1 cellular context compared by ENCODE assay signal in the genomic region with DNA sequence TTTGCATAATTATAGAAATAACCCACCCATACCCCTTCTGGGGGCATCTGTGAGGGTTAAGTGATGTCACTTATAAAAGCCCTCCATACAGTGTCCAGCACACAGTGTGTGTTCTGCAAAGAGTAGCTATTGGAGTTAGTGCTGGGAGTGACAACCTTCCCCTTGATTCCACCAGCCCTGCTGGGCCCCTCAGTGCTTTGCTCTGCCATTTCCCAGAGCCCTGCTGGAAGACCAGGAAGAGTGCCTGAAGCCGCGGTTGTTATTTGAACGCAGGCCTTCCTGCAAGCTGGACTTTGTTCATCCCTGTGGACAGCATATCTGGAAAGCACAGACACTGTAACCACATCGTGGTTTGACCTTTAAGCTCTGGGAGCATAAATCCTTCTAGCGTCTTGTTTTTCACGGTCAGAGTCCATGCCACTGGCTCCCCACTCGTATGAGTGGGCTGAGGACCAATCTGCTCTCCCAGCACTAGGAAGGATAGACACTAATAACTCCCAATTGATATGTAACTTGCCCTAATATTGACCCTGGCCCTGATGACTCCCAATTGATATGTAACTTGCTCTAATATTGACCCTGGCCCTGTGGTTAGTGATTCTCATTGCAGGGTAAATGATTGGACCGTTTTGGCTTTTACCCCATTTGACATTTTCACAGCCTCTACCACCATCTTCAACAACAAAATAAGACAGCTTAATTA.
TF ChIP-seq lines count a peak whose summit lies in the region.

No MANE protein-coding gene starts in this region.

TF ChIP-seq in HepG2, 621 proteins besides CTCF, POLR2A, EP300 and RAD21 (continued from another document and continues in another):
- TF ChIP-seq, protein P1, sequence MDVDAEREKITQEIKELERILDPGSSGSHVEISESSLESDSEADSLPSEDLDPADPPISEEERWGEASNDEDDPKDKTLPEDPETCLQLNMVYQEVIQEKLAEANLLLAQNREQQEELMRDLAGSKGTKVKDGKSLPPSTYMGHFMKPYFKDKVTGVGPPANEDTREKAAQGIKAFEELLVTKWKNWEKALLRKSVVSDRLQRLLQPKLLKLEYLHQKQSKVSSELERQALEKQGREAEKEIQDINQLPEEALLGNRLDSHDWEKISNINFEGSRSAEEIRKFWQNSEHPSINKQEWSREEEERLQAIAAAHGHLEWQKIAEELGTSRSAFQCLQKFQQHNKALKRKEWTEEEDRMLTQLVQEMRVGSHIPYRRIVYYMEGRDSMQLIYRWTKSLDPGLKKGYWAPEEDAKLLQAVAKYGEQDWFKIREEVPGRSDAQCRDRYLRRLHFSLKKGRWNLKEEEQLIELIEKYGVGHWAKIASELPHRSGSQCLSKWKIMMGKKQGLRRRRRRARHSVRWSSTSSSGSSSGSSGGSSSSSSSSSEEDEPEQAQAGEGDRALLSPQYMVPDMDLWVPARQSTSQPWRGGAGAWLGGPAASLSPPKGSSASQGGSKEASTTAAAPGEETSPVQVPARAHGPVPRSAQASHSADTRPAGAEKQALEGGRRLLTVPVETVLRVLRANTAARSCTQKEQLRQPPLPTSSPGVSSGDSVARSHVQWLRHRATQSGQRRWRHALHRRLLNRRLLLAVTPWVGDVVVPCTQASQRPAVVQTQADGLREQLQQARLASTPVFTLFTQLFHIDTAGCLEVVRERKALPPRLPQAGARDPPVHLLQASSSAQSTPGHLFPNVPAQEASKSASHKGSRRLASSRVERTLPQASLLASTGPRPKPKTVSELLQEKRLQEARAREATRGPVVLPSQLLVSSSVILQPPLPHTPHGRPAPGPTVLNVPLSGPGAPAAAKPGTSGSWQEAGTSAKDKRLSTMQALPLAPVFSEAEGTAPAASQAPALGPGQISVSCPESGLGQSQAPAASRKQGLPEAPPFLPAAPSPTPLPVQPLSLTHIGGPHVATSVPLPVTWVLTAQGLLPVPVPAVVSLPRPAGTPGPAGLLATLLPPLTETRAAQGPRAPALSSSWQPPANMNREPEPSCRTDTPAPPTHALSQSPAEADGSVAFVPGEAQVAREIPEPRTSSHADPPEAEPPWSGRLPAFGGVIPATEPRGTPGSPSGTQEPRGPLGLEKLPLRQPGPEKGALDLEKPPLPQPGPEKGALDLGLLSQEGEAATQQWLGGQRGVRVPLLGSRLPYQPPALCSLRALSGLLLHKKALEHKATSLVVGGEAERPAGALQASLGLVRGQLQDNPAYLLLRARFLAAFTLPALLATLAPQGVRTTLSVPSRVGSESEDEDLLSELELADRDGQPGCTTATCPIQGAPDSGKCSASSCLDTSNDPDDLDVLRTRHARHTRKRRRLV (CRISPR knock-in tag; IDR thresholded peaks at IDR 0.05) = no peak
- TF ChIP-seq, protein P2, sequence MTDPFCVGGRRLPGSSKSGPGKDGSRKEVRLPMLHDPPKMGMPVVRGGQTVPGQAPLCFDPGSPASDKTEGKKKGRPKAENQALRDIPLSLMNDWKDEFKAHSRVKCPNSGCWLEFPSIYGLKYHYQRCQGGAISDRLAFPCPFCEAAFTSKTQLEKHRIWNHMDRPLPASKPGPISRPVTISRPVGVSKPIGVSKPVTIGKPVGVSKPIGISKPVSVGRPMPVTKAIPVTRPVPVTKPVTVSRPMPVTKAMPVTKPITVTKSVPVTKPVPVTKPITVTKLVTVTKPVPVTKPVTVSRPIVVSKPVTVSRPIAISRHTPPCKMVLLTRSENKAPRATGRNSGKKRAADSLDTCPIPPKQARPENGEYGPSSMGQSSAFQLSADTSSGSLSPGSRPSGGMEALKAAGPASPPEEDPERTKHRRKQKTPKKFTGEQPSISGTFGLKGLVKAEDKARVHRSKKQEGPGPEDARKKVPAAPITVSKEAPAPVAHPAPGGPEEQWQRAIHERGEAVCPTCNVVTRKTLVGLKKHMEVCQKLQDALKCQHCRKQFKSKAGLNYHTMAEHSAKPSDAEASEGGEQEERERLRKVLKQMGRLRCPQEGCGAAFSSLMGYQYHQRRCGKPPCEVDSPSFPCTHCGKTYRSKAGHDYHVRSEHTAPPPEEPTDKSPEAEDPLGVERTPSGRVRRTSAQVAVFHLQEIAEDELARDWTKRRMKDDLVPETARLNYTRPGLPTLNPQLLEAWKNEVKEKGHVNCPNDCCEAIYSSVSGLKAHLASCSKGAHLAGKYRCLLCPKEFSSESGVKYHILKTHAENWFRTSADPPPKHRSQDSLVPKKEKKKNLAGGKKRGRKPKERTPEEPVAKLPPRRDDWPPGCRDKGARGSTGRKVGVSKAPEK (CRISPR knock-in tag; IDR thresholded peaks at IDR 0.05; ENCODE audit: borderline replicate concordance) = no peak
- no peak; the same call in 1 of the 2 replicates for TF ChIP-seq ZFP90 (CRISPR knock-in tag; IDR thresholded peaks at IDR 0.05; ENCODE audit: borderline replicate concordance)
- TF ChIP-seq, protein P3, sequence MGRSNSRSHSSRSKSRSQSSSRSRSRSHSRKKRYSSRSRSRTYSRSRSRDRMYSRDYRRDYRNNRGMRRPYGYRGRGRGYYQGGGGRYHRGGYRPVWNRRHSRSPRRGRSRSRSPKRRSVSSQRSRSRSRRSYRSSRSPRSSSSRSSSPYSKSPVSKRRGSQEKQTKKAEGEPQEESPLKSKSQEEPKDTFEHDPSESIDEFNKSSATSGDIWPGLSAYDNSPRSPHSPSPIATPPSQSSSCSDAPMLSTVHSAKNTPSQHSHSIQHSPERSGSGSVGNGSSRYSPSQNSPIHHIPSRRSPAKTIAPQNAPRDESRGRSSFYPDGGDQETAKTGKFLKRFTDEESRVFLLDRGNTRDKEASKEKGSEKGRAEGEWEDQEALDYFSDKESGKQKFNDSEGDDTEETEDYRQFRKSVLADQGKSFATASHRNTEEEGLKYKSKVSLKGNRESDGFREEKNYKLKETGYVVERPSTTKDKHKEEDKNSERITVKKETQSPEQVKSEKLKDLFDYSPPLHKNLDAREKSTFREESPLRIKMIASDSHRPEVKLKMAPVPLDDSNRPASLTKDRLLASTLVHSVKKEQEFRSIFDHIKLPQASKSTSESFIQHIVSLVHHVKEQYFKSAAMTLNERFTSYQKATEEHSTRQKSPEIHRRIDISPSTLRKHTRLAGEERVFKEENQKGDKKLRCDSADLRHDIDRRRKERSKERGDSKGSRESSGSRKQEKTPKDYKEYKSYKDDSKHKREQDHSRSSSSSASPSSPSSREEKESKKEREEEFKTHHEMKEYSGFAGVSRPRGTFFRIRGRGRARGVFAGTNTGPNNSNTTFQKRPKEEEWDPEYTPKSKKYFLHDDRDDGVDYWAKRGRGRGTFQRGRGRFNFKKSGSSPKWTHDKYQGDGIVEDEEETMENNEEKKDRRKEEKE (IDR thresholded peaks at IDR 0.05) = no peak
- TF ChIP-seq PHF20 (CRISPR knock-in tag; IDR thresholded peaks at IDR 0.05) = peak; percentile 49; the same call in 1 of the 2 replicates
- TF ChIP-seq, protein P4, sequence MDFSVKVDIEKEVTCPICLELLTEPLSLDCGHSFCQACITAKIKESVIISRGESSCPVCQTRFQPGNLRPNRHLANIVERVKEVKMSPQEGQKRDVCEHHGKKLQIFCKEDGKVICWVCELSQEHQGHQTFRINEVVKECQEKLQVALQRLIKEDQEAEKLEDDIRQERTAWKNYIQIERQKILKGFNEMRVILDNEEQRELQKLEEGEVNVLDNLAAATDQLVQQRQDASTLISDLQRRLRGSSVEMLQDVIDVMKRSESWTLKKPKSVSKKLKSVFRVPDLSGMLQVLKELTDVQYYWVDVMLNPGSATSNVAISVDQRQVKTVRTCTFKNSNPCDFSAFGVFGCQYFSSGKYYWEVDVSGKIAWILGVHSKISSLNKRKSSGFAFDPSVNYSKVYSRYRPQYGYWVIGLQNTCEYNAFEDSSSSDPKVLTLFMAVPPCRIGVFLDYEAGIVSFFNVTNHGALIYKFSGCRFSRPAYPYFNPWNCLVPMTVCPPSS (IDR thresholded peaks at IDR 0.05) = no peak
- TF ChIP-seq ZMYM3 (CRISPR knock-in tag; IDR thresholded peaks at IDR 0.05) = peak; percentile 96
- TF ChIP-seq IKZF1 (IDR thresholded peaks at IDR 0.05) = no peak
- no peak for TF ChIP-seq MATR3 (CRISPR knock-in tag; IDR thresholded peaks at IDR 0.05)
- TF ChIP-seq ZNF382 (CRISPR knock-in tag; IDR thresholded peaks at IDR 0.05; ENCODE audit: borderline replicate concordance) = no peak
- TF ChIP-seq ZNF468 (CRISPR knock-in tag; IDR thresholded peaks at IDR 0.05) = no peak
- TF ChIP-seq STAT5B (CRISPR knock-in tag; IDR thresholded peaks at IDR 0.05) = no peak
- TF ChIP-seq FLYWCH1 (CRISPR knock-in tag; IDR thresholded peaks at IDR 0.05) = no peak; the same call in 1 of the 2 replicates
- peak; percentile 87; the same call in 1 of the 2 replicates for TF ChIP-seq FOXK1 (CRISPR knock-in tag; IDR thresholded peaks at IDR 0.05; ENCODE audit: borderline replicate concordance, low read depth)
- no peak for TF ChIP-seq HCFC1 (IDR thresholded peaks at IDR 0.05; ENCODE audit: low read depth, low read length)
- peak; percentile 76; the same call in 1 of the 2 replicates for TF ChIP-seq ZNF749 (CRISPR knock-in tag; IDR thresholded peaks at IDR 0.05; ENCODE audit: borderline replicate concordance)
- peak; percentile 59; the same call in 1 of the 2 replicates for TF ChIP-seq THAP11 (CRISPR knock-in tag; IDR thresholded peaks at IDR 0.05)
- TF ChIP-seq, protein P5, sequence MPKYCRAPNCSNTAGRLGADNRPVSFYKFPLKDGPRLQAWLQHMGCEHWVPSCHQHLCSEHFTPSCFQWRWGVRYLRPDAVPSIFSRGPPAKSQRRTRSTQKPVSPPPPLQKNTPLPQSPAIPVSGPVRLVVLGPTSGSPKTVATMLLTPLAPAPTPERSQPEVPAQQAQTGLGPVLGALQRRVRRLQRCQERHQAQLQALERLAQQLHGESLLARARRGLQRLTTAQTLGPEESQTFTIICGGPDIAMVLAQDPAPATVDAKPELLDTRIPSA (CRISPR knock-in tag; IDR thresholded peaks at IDR 0.05; ENCODE audit: borderline replicate concordance) = no peak
- no peak for TF ChIP-seq ZNF616 (CRISPR knock-in tag; IDR thresholded peaks at IDR 0.05; ENCODE audit: low read depth)
- no peak for TF ChIP-seq PCBP2 (optimal IDR thresholded peaks at IDR 0.05; ENCODE audit: low read depth, low read length, poor library complexity, severe bottlenecking)
- peak; percentile 92; the same call in 1 of the 2 replicates for TF ChIP-seq TRIM24 (CRISPR knock-in tag; IDR thresholded peaks at IDR 0.05)
- no peak for TF ChIP-seq ZFP36L2 (CRISPR knock-in tag; IDR thresholded peaks at IDR 0.05)
- no peak for TF ChIP-seq TBP (CRISPR knock-in tag; IDR thresholded peaks at IDR 0.05)
- TF ChIP-seq DMAP1 (CRISPR knock-in tag; IDR thresholded peaks at IDR 0.05) = peak; percentile 74
- TF ChIP-seq ZNF430 (CRISPR knock-in tag; IDR thresholded peaks at IDR 0.05) = peak; percentile 90
- TF ChIP-seq, protein P6, sequence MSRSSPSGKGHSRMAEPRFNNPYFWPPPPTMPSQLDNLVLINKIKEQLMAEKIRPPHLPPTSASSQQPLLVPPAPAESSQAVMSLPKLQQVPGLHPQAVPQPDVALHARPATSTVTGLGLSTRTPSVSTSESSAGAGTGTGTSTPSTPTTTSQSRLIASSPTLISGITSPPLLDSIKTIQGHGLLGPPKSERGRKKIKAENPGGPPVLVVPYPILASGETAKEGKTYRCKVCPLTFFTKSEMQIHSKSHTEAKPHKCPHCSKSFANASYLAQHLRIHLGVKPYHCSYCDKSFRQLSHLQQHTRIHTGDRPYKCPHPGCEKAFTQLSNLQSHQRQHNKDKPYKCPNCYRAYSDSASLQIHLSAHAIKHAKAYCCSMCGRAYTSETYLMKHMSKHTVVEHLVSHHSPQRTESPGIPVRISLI (CRISPR knock-in tag; IDR thresholded peaks at IDR 0.05; ENCODE audit: borderline replicate concordance) = peak; percentile 46; the same call in 1 of the 2 replicates
- TF ChIP-seq ZNF577 (CRISPR knock-in tag; IDR thresholded peaks at IDR 0.05; ENCODE audit: borderline replicate concordance, low read depth) = no peak
- no peak for TF ChIP-seq JUNB (CRISPR knock-in tag; IDR thresholded peaks at IDR 0.05; ENCODE audit: borderline replicate concordance)
- no peak for TF ChIP-seq ZNF337 (CRISPR knock-in tag; IDR thresholded peaks at IDR 0.05; ENCODE audit: borderline replicate concordance, low read depth)
- no peak for TF ChIP-seq NR3C1 (CRISPR knock-in tag; IDR thresholded peaks at IDR 0.05)
- TF ChIP-seq, protein P7, sequence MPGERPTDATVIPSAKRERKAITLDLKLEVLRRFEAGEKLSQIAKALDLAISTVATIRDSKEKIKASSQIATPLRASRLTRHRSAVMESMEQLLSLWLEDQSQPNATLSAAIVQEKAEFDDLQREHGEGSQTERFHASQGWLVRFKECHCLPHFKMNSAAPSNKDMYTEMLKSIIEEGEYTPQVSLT (CRISPR knock-in tag; IDR thresholded peaks at IDR 0.05; ENCODE audit: borderline replicate concordance, low read depth) = no peak
- peak; percentile 78; the same call in 1 of the 2 replicates for TF ChIP-seq SOX5 (CRISPR knock-in tag; IDR thresholded peaks at IDR 0.05; ENCODE audit: borderline replicate concordance)
- 0 out of 2 replicates have a peak, but pooled peaks have one; percentile 38 for TF ChIP-seq TOE1 (CRISPR knock-in tag; IDR thresholded peaks at IDR 0.05)
- TF ChIP-seq ARHGAP35 (CRISPR knock-in tag; IDR thresholded peaks at IDR 0.05; ENCODE audit: borderline replicate concordance) = no peak
- TF ChIP-seq CCDC6 (CRISPR knock-in tag; IDR thresholded peaks at IDR 0.05) = no peak
- peak; percentile 62; the same call in 1 of the 2 replicates for TF ChIP-seq NFIC (IDR thresholded peaks at IDR 0.05; ENCODE audit: low read length)
- TF ChIP-seq TEAD2 (CRISPR knock-in tag; IDR thresholded peaks at IDR 0.05) = no peak
- TF ChIP-seq TGIF2 (CRISPR knock-in tag; IDR thresholded peaks at IDR 0.05) = 0 out of 2 replicates have a peak, but pooled peaks have one; percentile 44
- TF ChIP-seq ETV5 (CRISPR knock-in tag; IDR thresholded peaks at IDR 0.05; ENCODE audit: borderline replicate concordance) = peak; percentile 70; the same call in 1 of the 2 replicates
- TF ChIP-seq JARID2 (CRISPR knock-in tag; IDR thresholded peaks at IDR 0.05; ENCODE audit: insufficient replicate concordance) = no peak
- no peak for TF ChIP-seq ZNF839 (CRISPR knock-in tag; IDR thresholded peaks at IDR 0.05; ENCODE audit: borderline replicate concordance)
- TF ChIP-seq, protein P8, sequence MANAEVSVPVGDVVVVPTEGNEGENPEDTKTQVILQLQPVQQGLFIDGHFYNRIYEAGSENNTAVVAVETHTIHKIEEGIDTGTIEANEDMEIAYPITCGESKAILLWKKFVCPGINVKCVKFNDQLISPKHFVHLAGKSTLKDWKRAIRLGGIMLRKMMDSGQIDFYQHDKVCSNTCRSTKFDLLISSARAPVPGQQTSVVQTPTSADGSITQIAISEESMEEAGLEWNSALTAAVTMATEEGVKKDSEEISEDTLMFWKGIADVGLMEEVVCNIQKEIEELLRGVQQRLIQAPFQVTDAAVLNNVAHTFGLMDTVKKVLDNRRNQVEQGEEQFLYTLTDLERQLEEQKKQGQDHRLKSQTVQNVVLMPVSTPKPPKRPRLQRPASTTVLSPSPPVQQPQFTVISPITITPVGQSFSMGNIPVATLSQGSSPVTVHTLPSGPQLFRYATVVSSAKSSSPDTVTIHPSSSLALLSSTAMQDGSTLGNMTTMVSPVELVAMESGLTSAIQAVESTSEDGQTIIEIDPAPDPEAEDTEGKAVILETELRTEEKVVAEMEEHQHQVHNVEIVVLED (CRISPR knock-in tag; IDR thresholded peaks at IDR 0.05; ENCODE audit: borderline replicate concordance) = no peak
